16 cellular contexts compared by ENCODE assay signal in the genomic region with DNA sequence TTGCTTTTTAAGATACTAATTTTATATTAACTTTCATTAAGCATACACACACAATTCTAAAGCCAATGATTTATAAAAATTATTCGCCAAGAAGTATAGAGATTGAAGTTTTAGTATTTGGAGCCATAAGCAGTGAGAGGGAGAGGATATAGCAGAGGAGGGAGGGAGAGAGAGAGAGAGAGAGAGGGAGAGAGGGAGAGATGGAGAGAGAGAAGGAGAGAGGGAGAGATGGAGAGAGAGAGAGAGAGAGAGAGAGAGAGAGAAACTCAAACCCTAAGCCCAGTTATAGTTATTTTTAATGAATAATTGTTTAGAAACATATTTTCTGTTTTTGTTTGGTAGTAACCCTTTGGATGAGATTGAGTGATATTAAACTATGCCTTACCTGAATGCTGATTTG. TPM values are rescaled to one million over a fixed set of nuclear protein-coding genes. Genes with fewer than 3 reads are reported as not detected.
DNase-seq lines count a peak whose midpoint lies in the region; ATAC-seq and TF ChIP-seq lines count a peak whose summit lies in the region.
"Had no signal": no experiment of that assay in that cellular context is flagged by ENCODE, and none has a peak within 500 bp of the region (broad histone marks: within the 10 kb centered on the region; RNA-seq: fewer than 3 reads in every experiment).

No MANE protein-coding gene starts in this region.

- WGBS in sigmoid colon, 2 donors = 88 to 91% methylated on average over 1 of the region's 1 CpG

- peaks cover 0 to 3% (median 0%) of the 10 kb centered on the region in 3 donors for H3K27me3 ChIP-seq in sigmoid colon

- TF ChIP-seq POLR2A in sigmoid colon (IDR thresholded peaks at IDR 0.05) = no peak

- DNase-seq in AG10803 (ENCODE audit: low read depth) = peak; percentile 40
- no peak for DNase-seq in fibroblast of mammary gland (ENCODE audit: low read depth)
- no peak for DNase-seq in sigmoid colon
- DNase-seq in midbrain (lab: John Stamatoyannopoulos, UW) = no peak
- no peak for DNase-seq in COR-L47 (lab: John Stamatoyannopoulos, UW)
- DNase-seq: Caco-2, NCI-H1436, NCI-H2029, NCI-H345, NCI-H524 treated with DMSO at 0.1 percent for 48 hours had no signal

- TF ChIP-seq CTCF in AG10803 (conservative IDR thresholded peaks at IDR 0.05; ENCODE audit: low read length) (no peak), HEK293 (tag by site-specific recombination; IDR thresholded peaks at IDR 0.05) (no peak), fibroblast of mammary gland (conservative IDR thresholded peaks at IDR 0.05; ENCODE audit: control insufficient read depth, insufficient read depth, low read depth, low read length) (no peak), sigmoid colon (IDR thresholded peaks at IDR 0.05) (peak in 1 of 4 experiments; percentile 37)

- H3K4me3 ChIP-seq in AG10803 (ENCODE audit: low read length) (peak overlapping the region; percentile 99), HEK293 (ENCODE audit: low read depth, low read length) (no peak overlapping the region), fibroblast of mammary gland (ENCODE audit: control insufficient read depth, low read depth, low read length) (peak overlapping the region; percentile 42), sigmoid colon (peak overlapping the region in 2 of 4 donors; percentile 26 to 28)

- TF ChIP-seq EP300 in sigmoid colon (IDR thresholded peaks at IDR 0.05) = no peak

- no peaks in the 10 kb centered on the region for H3K36me3 ChIP-seq in HEK293 (ENCODE audit: control insufficient read depth in 2 of 2, insufficient read depth in 1 of 2, low read length in 2 of 2)
- H3K36me3 ChIP-seq in sigmoid colon = no peaks in the 10 kb centered on the region

- H3K4me1 ChIP-seq in HEK293 (ENCODE audit: control insufficient read depth, insufficient read depth, low read length) (peaks cover 12% of the 10 kb centered on the region), sigmoid colon (peaks cover 0 to 59% (median 29%) of the 10 kb centered on the region in 4 donors)
- H3K4me1 ChIP-seq: Caco-2 had no signal

- H3K9me3 ChIP-seq in HEK293 (ENCODE audit: control insufficient read depth, insufficient read depth, low read depth, low read length) (no peaks in the 10 kb centered on the region), sigmoid colon (no peaks in the 10 kb centered on the region)
- H3K9me3 ChIP-seq: Caco-2 had no signal

- POLR2A ChIA-PET in HEK293 (lab: Yijun Ruan, JAX) = no interaction called here

- H3K27ac ChIP-seq in HEK293 (ENCODE audit: extremely low read depth, low read depth, low read length) (no peak overlapping the region), sigmoid colon (peak overlapping the region in 3 of 4 donors; percentile 92 to 97 (median 96))
- H3K27ac ChIP-seq: KMS-11 had no signal

- intact Hi-C loops in sigmoid colon (cut with DNase I) = no loop called here

- CTCF ChIA-PET in HEK293 (lab: Yijun Ruan, JAX) = no interaction called here

- ATAC-seq in GM18873 (IDR thresholded peaks at IDR 0.05; ENCODE audit: low FRiP score, unreplicated experiment) = no peak
- no peak for ATAC-seq in HG03108 (IDR thresholded peaks at IDR 0.05; ENCODE audit: unreplicated experiment)
- ATAC-seq: HepG2 had no signal

TF ChIP-seq in HEK293, 187 proteins besides CTCF, POLR2A, EP300 and RAD21:
- TF ChIP-seq, protein P1, sequence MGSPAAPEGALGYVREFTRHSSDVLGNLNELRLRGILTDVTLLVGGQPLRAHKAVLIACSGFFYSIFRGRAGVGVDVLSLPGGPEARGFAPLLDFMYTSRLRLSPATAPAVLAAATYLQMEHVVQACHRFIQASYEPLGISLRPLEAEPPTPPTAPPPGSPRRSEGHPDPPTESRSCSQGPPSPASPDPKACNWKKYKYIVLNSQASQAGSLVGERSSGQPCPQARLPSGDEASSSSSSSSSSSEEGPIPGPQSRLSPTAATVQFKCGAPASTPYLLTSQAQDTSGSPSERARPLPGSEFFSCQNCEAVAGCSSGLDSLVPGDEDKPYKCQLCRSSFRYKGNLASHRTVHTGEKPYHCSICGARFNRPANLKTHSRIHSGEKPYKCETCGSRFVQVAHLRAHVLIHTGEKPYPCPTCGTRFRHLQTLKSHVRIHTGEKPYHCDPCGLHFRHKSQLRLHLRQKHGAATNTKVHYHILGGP (tag by site-specific recombination; IDR thresholded peaks at IDR 0.05) = no peak
- TF ChIP-seq SCRT1 (tag by site-specific recombination; IDR thresholded peaks at IDR 0.05; ENCODE audit: borderline replicate concordance) = no peak
- peak; percentile 90 for TF ChIP-seq ZNF596 (tag by site-specific recombination; IDR thresholded peaks at IDR 0.05)
- 0 out of 2 replicates have a peak, but pooled peaks have one; percentile 37 for TF ChIP-seq ZNF366 (tag by site-specific recombination; conservative IDR thresholded peaks at IDR 0.05)
- TF ChIP-seq, protein P2, sequence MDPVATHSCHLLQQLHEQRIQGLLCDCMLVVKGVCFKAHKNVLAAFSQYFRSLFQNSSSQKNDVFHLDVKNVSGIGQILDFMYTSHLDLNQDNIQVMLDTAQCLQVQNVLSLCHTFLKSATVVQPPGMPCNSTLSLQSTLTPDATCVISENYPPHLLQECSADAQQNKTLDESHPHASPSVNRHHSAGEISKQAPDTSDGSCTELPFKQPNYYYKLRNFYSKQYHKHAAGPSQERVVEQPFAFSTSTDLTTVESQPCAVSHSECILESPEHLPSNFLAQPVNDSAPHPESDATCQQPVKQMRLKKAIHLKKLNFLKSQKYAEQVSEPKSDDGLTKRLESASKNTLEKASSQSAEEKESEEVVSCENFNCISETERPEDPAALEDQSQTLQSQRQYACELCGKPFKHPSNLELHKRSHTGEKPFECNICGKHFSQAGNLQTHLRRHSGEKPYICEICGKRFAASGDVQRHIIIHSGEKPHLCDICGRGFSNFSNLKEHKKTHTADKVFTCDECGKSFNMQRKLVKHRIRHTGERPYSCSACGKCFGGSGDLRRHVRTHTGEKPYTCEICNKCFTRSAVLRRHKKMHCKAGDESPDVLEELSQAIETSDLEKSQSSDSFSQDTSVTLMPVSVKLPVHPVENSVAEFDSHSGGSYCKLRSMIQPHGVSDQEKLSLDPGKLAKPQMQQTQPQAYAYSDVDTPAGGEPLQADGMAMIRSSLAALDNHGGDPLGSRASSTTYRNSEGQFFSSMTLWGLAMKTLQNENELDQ (tag by site-specific recombination; IDR thresholded peaks at IDR 0.05; ENCODE audit: low read depth) = no peak

RNA-seq across cellular contexts. Expression of a gene that starts 5.3 kb away (rescaled TPM):
- total RNA-seq in sigmoid colon = 10 to 100 TPM; 53.9 to 92.2 (median 79.3) TPM
- 10 to 100 TPM in 1 of 3 donors, 1 to 10 TPM in 1, under 1 TPM in 1; 0.92 to 22.8 (median 3.8) TPM for polyA plus RNA-seq in sigmoid colon
- total RNA-seq: A673, Caco-2 had no signal
